ENCODE assay signal across 27 cellular contexts in the genomic region with DNA sequence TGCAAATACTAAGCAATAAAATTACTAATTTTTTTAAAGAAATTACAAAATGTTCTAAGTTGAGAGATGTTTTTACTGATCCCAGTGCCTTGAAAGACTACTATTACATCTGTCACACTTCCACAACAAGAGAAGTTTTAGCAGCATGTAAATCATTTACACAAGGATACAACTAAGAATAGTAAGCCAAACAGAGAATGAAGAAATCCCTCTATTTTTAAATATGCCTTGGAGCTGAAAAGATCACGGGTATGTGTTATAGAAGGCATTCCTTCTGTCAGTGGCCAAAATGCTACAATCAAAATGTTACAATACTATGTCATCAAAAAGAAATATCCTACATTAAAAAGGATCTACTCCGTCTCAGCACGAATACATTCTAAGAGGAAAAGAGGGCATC. TPM values are rescaled to one million over a fixed set of nuclear protein-coding genes. Genes with fewer than 3 reads are reported as not detected.
DNase-seq lines count a peak whose midpoint lies in the region; ATAC-seq and TF ChIP-seq lines count a peak whose summit lies in the region.
"Had no signal": no experiment of that assay in that cellular context is flagged by ENCODE, and none has a peak within 500 bp of the region (broad histone marks: within the 10 kb centered on the region; RNA-seq: fewer than 3 reads in every experiment).

No MANE protein-coding gene starts in this region.

- H3K4me1 ChIP-seq in right cardiac atrium (ENCODE audit: control insufficient read depth, insufficient read depth, low read length), result no peaks in the 10 kb centered on the region
- H3K4me1 ChIP-seq: BE2C, parathyroid adenoma had no signal

- 74% methylated on average over 3 of the region's 3 CpGs for WGBS in right cardiac atrium

- peaks cover 5% of the 10 kb centered on the region for H3K4me1 Mint-ChIP-seq in nephron progenitor cell
- H3K4me1 Mint-ChIP-seq: activated CD8-positive, alpha-beta memory T cell treated with anti-CD3 and anti-CD28 coated beads, Interleukin-2, amount 10 ng/mL, durations not matched to agents 7 days and 5 days; endodermal cell had no signal

- H3K4me3 ChIP-seq in right cardiac atrium (ENCODE audit: low read length), result no peak overlapping the region
- H3K4me3 ChIP-seq: thyroid gland had no signal

- no peaks in the 10 kb centered on the region for H3K9me3 ChIP-seq in right cardiac atrium (ENCODE audit: control insufficient read depth, low read length)
- H3K9me3 ChIP-seq: BE2C, thyroid gland had no signal

- H3K36me3 Mint-ChIP-seq in nephron progenitor cell (ENCODE audit: low read depth), result peaks cover 68% of the 10 kb centered on the region

- H3K27ac Mint-ChIP-seq in nephron progenitor cell, result peak overlapping the region; percentile 30
- H3K27ac Mint-ChIP-seq: activated CD4-positive, alpha-beta T cell treated with anti-CD3 and anti-CD28 coated beads, Interleukin-2, amount 10 ng/mL, durations not matched to agents 24 days and 14 days; activated CD8-positive, alpha-beta memory T cell treated with anti-CD3 and anti-CD28 coated beads, Interleukin-2, amount 10 ng/mL, durations not matched to agents 7 days and 5 days; activated naive CD4-positive, alpha-beta T cell treated with anti-CD3 and anti-CD28 coated beads for 36 hours; activated T-cell treated with anti-CD3 and anti-CD28 coated beads, Interleukin-2, amount 50 U/mL, for 72 hours; dendritic cell treated with granulocyte-macrophage colony-stimulating factor and Interleukin-4, amounts not matched to agents 40 ng/mL and 50 ng/mL, for 4 days; endodermal cell; T-helper 2 cell treated with Interferon-gamma antibody and Interleukin-4, amounts not matched to agents 5 μg/mL and 100 μg/mL, for 36 hours had no signal

- no peaks in the 10 kb centered on the region for H3K27me3 ChIP-seq in right cardiac atrium (ENCODE audit: control insufficient read depth, insufficient read depth)
- H3K27me3 ChIP-seq: BE2C, thyroid gland had no signal

- H3K4me3 Mint-ChIP-seq in nephron progenitor cell, result no peak overlapping the region
- H3K4me3 Mint-ChIP-seq: activated CD4-positive, alpha-beta T cell treated with anti-CD3 and anti-CD28 coated beads, Interleukin-2, amount 10 ng/mL, durations not matched to agents 24 days and 14 days; activated CD8-positive, alpha-beta memory T cell treated with anti-CD3 and anti-CD28 coated beads, Interleukin-2, amount 10 ng/mL, durations not matched to agents 7 days and 5 days; activated naive CD4-positive, alpha-beta T cell treated with anti-CD3 and anti-CD28 coated beads for 36 hours; activated T-cell treated with anti-CD3 and anti-CD28 coated beads, Interleukin-2, amount 50 U/mL, for 72 hours; dendritic cell treated with granulocyte-macrophage colony-stimulating factor and Interleukin-4, amounts not matched to agents 40 ng/mL and 50 ng/mL, for 4 days; endodermal cell; nephron; T-helper 2 cell treated with Interferon-gamma antibody and Interleukin-4, amounts not matched to agents 5 μg/mL and 100 μg/mL, for 36 hours had no signal

- H3K9me3 Mint-ChIP-seq in nephron progenitor cell, result no peaks in the 10 kb centered on the region
- H3K9me3 Mint-ChIP-seq: activated CD4-positive, alpha-beta T cell treated with anti-CD3 and anti-CD28 coated beads, Interleukin-2, amount 10 ng/mL, durations not matched to agents 24 days and 14 days; activated naive CD4-positive, alpha-beta T cell treated with anti-CD3 and anti-CD28 coated beads for 36 hours; activated T-cell treated with anti-CD3 and anti-CD28 coated beads, Interleukin-2, amount 50 U/mL, for 72 hours; dendritic cell treated with granulocyte-macrophage colony-stimulating factor and Interleukin-4, amounts not matched to agents 40 ng/mL and 50 ng/mL, for 4 days; endodermal cell; nephron; T-helper 2 cell treated with Interferon-gamma antibody and Interleukin-4, amounts not matched to agents 5 μg/mL and 100 μg/mL, for 36 hours had no signal

- DNase-seq in left ventricle myocardium superior (no peak), right cardiac atrium (no peak), epidermal melanocyte (ENCODE audit: insufficient read length, low spot score) (peak; percentile 51), nephron progenitor cell (no peak), dedifferentiated amniotic fluid mesenchymal stem cell (ENCODE audit: extremely low spot score) (no peak), NOMO-1 treated with dmso at 0.1 percent for 144 hours (lab: John Stamatoyannopoulos, UW; ENCODE audit: unreplicated experiment) (no peak), amygdala (lab: John Stamatoyannopoulos, UW) (no peak)
- DNase-seq: ACHN; activated CD4-positive, alpha-beta T cell treated with anti-CD3 and anti-CD28 coated beads, Interleukin-2, amount 10 ng/mL, durations not matched to agents 24 days and 14 days; activated CD8-positive, alpha-beta memory T cell treated with anti-CD3 and anti-CD28 coated beads, Interleukin-2, amount 10 ng/mL, durations not matched to agents 7 days and 5 days; activated naive CD4-positive, alpha-beta T cell treated with anti-CD3 and anti-CD28 coated beads for 36 hours; activated T-cell treated with anti-CD3 and anti-CD28 coated beads, Interleukin-2, amount 50 U/mL, for 72 hours; BE2C; endodermal cell; GOT3; Karpas-422; mammary epithelial cell; MV-4-11; OCI-M1; stimulated activated CD4-positive, alpha-beta T cell treated with anti-CD3 and anti-CD28 coated beads, Interleukin-15, amount 100 ng/mL, for 24 hours; stimulated activated naive CD4-positive, alpha-beta T cell treated with Interleukin-2 at 50 U/mL for 16 hours had no signal

- H3K27ac ChIP-seq in right cardiac atrium (ENCODE audit: low read length), result no peak overlapping the region
- H3K27ac ChIP-seq: HL-60, parathyroid adenoma had no signal

- no peaks in the 10 kb centered on the region for H3K27me3 Mint-ChIP-seq in nephron progenitor cell (ENCODE audit: low read depth, poor library complexity)
- H3K27me3 Mint-ChIP-seq: activated CD4-positive, alpha-beta T cell treated with anti-CD3 and anti-CD28 coated beads, Interleukin-2, amount 10 ng/mL, durations not matched to agents 24 days and 14 days; activated CD8-positive, alpha-beta memory T cell treated with anti-CD3 and anti-CD28 coated beads, Interleukin-2, amount 10 ng/mL, durations not matched to agents 7 days and 5 days; dendritic cell treated with granulocyte-macrophage colony-stimulating factor and Interleukin-4, amounts not matched to agents 40 ng/mL and 50 ng/mL, for 4 days had no signal

- intact Hi-C loops in left ventricle myocardium superior (cut with micrococcal nuclease), result no loop called here
- intact Hi-C loops in right cardiac atrium (cut with DNase I), result no loop called here

- TF ChIP-seq CTCF in nephron progenitor cell (IDR thresholded peaks at IDR 0.05), result no peak

- peak; percentile 54 for ATAC-seq in left ventricle myocardium superior
- ATAC-seq in right cardiac atrium, result no peak
- ATAC-seq: activated CD8-positive, alpha-beta memory T cell treated with anti-CD3 and anti-CD28 coated beads, Interleukin-2, amount 10 ng/mL, durations not matched to agents 7 days and 5 days; activated T-cell treated with anti-CD3 and anti-CD28 coated beads, Interleukin-2, amount 50 U/mL, for 72 hours had no signal

RNA-seq across cellular contexts. Expression of a gene that starts 52.6 kb away (rescaled TPM):
- total RNA-seq in left ventricle myocardium superior, result 72.9 TPM
- 10 to 100 TPM; 46.9 to 59.3 (median 50.5) TPM for total RNA-seq in right cardiac atrium
- polyA plus RNA-seq in right cardiac atrium, result 12.1 TPM
